In the genomic region with DNA sequence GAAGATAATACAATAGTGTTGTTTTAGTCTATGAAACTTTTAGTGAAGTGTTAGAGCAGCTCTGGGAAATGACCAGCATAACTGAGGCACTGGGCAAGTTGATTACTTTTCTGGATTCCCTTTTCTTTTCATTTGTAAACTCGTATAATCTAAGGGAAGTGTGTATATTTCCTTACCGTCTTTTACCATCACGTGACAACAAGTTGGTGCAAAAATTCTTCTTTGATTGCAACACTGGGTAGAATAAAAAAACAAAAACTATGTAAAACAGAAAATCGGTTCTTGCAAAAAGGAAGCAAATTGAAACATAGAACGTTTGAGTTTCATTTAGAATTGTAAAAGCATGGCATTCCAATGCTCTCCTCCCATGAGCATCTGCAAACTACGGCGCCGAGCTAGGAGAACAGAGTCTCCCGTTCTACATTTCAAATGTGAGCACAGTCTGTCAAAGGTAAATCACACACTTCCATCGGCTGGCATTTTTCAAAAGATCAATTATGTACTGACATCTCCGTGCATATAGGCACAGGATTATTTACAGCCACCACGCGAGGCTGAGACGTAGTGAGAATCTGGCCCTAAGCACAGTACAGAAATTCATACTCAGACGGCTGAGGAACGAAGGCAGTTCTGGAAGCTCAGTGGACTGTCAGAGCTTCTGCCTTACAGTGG, we compare ENCODE assay signal across 26 cellular contexts.
DNase-seq lines count a peak whose midpoint lies in the region; ATAC-seq and TF ChIP-seq lines count a peak whose summit lies in the region.
"Had no signal": no experiment of that assay in that cellular context is flagged by ENCODE, and none has a peak within 500 bp of the region (broad histone marks: within the 10 kb centered on the region; RNA-seq: fewer than 3 reads in every experiment).

No MANE protein-coding gene starts in this region.

- intact Hi-C loops in PC-3 (cut with micrococcal nuclease): no loop called here

- H3K9ac ChIP-seq in adipocyte (ENCODE audit: low read length) (no peak overlapping the region), PC-3 (ENCODE audit: low read length) (no peak overlapping the region)
- H3K9ac ChIP-seq: SK-N-SH had no signal

- TF ChIP-seq CTCF in foreskin keratinocyte (conservative IDR thresholded peaks at IDR 0.05) (no peak), PC-3 (conservative IDR thresholded peaks at IDR 0.05; ENCODE audit: low read depth, low read length) (no peak)

- CTCF ChIA-PET in PC-3 (lab: Charles Lee): no interaction called here

- H3K4me2 ChIP-seq in PC-3 (ENCODE audit: low read length): no peak overlapping the region
- H3K4me2 ChIP-seq: SK-N-SH had no signal

- ATAC-seq in foreskin keratinocyte: peak; percentile 24
- no peak for ATAC-seq in PC-3
- ATAC-seq: GM12878 had no signal

- H3K9me3 ChIP-seq in adipocyte (ENCODE audit: control insufficient read depth, low read length) (no peaks in the 10 kb centered on the region), PC-3 (ENCODE audit: low read length) (no peaks in the 10 kb centered on the region)
- H3K9me3 ChIP-seq: SK-N-SH had no signal

- H3F3A ChIP-seq in PC-3 (ENCODE audit: low read length, unreplicated experiment): no peaks in the 10 kb centered on the region

- DNase-seq in NOMO-1 (lab: John Stamatoyannopoulos, UW; ENCODE audit: unreplicated experiment in 2 of 2) (peak; percentile 9 to 23), NOMO-1 treated with dmso at 0.1 percent for 144 hours (lab: John Stamatoyannopoulos, UW; ENCODE audit: unreplicated experiment) (no peak), adipocyte (ENCODE audit: low read depth) (no peak), foreskin keratinocyte (no peak), cerebellum (ENCODE audit: low spot score) (no peak), H4 (ENCODE audit: low spot score) (no peak), PC-3 (no peak), SIG-M5 (lab: John Stamatoyannopoulos, UW) (no peak)
- DNase-seq: CD8-positive, alpha-beta memory T cell; DMS 273 treated with DMSO at 0.1 percent for 48 hours; DMS79; EL; GDM1; NCI-H1092 treated with DMSO at 0.1 percent for 48 hours; NCI-H1436; NCI-H2081 treated with DMSO at 0.1 percent for 48 hours; NCI-H2171; NCI-H345; NCI-H510A treated with DMSO at 0.1 percent for 48 hours; NCI-H774; OCI-M1; SK-N-SH; SW 1271 had no signal

- POLR2A ChIA-PET in PC-3 (lab: Charles Lee; ENCODE audit: unreplicated experiment): no interaction called here

- H3K27ac ChIP-seq in foreskin keratinocyte: no peak overlapping the region
- H3K27ac ChIP-seq in PC-3 (ENCODE audit: low read length): no peak overlapping the region
- H3K27ac ChIP-seq: 22Rv1, C4-2B had no signal

- no peak overlapping the region for H2AFZ ChIP-seq in PC-3 (ENCODE audit: low read length)

- H3K27me3 ChIP-seq in adipocyte (replicated peaks; ENCODE audit: control insufficient read depth, insufficient read depth, low read length): peaks cover 64% of the 10 kb centered on the region
- peaks cover 82% of the 10 kb centered on the region for H3K27me3 ChIP-seq in foreskin keratinocyte
- H3K27me3 ChIP-seq in PC-3 (ENCODE audit: low read length): 0 out of 2 replicates have a peak, but pooled peaks cover 8% of the 10 kb centered on the region

- H3K4me1 ChIP-seq in adipocyte (ENCODE audit: control insufficient read depth, insufficient read depth, low read length) (peaks cover 3% of the 10 kb centered on the region), foreskin keratinocyte (no peaks in the 10 kb centered on the region), PC-3 (ENCODE audit: insufficient read depth, low read length) (no peaks in the 10 kb centered on the region)

- no peaks in the 10 kb centered on the region for H3K9me2 ChIP-seq in PC-3 (replicated peaks; ENCODE audit: low read length)
- H3K9me2 ChIP-seq: SK-N-SH had no signal

- no TSS peak for BruUV-seq in PC-3 (replicated peaks; lab: Mats Ljungman, UMichigan)

- H3K4me3 ChIP-seq in adipocyte (ENCODE audit: low read length) (peak overlapping the region; percentile 32), PC-3 (ENCODE audit: low read length) (no peak overlapping the region)
- H3K4me3 ChIP-seq: GM12878 had no signal

- no peaks in the 10 kb centered on the region for H3K36me3 ChIP-seq in adipocyte (ENCODE audit: control insufficient read depth, insufficient read depth, low read length, severe bottlenecking)
- no peaks in the 10 kb centered on the region for H3K36me3 ChIP-seq in PC-3 (ENCODE audit: low read depth, low read length)

- H4K20me1 ChIP-seq in PC-3 (ENCODE audit: low read length): no peaks in the 10 kb centered on the region

- no peaks in the 10 kb centered on the region for H3K79me2 ChIP-seq in PC-3 (ENCODE audit: low read length)

Comparison
In these comparisons a context has a peak if more than half of its experiments do, and no peak if none do; other contexts are left out.
1. DNase-seq: peak in NOMO-1 (2 of 2); none in NOMO-1 treated with dmso at 0.1 percent for 144 hours (single experiment), adipocyte (single experiment), foreskin keratinocyte (0 of 2), cerebellum (single experiment), H4 (single experiment), PC-3 (single experiment) and SIG-M5 (single experiment).